1 cellular context compared by ENCODE assay signal in genomic region chr19:3533020-3533408, GRCh38.
TF ChIP-seq lines count a peak whose summit lies in the region.

No MANE protein-coding gene starts in this region.

TF ChIP-seq in H1, 55 proteins besides CTCF, POLR2A, EP300 and RAD21:
- no peak for TF ChIP-seq CHD1 (IDR thresholded peaks at IDR 0.05; ENCODE audit: low read depth, low read length)
- no peak for TF ChIP-seq KDM5A (IDR thresholded peaks at IDR 0.05; ENCODE audit: low read length)
- TF ChIP-seq SIN3A (conservative IDR thresholded peaks at IDR 0.05 in 1 of 2, IDR thresholded peaks at IDR 0.05 in 1 of 2; ENCODE audit: low read depth in 1 of 2, low read length in 2 of 2), result no peak
- no peak for TF ChIP-seq JUND (IDR thresholded peaks at IDR 0.05; ENCODE audit: low read length)
- TF ChIP-seq SAP30 (IDR thresholded peaks at IDR 0.05; ENCODE audit: insufficient read depth, insufficient replicate concordance, low read length), result no peak
- no peak for TF ChIP-seq CHD2 (IDR thresholded peaks at IDR 0.05; ENCODE audit: low read length)
- no peak for TF ChIP-seq MAFK (IDR thresholded peaks at IDR 0.05; ENCODE audit: low read depth, low read length)
- no peak for TF ChIP-seq SRF (IDR thresholded peaks at IDR 0.05; ENCODE audit: low read depth, low read length)
- no peak for TF ChIP-seq BACH1 (IDR thresholded peaks at IDR 0.05; ENCODE audit: low read length)
- no peak for TF ChIP-seq BRCA1 (IDR thresholded peaks at IDR 0.05; ENCODE audit: low read depth, low read length)
- no peak for TF ChIP-seq ATF2 (IDR thresholded peaks at IDR 0.05; ENCODE audit: low read length)
- no peak for TF ChIP-seq NANOG (IDR thresholded peaks at IDR 0.05; ENCODE audit: insufficient read depth, low read depth, low read length, poor library complexity, severe bottlenecking)
- no peak for TF ChIP-seq SP4 (IDR thresholded peaks at IDR 0.05; ENCODE audit: low read length)
- TF ChIP-seq POLR2AphosphoS5 (IDR thresholded peaks at IDR 0.05; ENCODE audit: low read depth, low read length), result no peak
- no peak for TF ChIP-seq KDM1A (IDR thresholded peaks at IDR 0.05; ENCODE audit: borderline replicate concordance, low read length)
- no peak for TF ChIP-seq USF2 (IDR thresholded peaks at IDR 0.05; ENCODE audit: low read length)
- TF ChIP-seq, protein P1, sequence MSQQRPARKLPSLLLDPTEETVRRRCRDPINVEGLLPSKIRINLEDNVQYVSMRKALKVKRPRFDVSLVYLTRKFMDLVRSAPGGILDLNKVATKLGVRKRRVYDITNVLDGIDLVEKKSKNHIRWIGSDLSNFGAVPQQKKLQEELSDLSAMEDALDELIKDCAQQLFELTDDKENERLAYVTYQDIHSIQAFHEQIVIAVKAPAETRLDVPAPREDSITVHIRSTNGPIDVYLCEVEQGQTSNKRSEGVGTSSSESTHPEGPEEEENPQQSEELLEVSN (IDR thresholded peaks at IDR 0.05), result no peak
TF ChIP-seq in H1: peak in this region for 0.
